In the genomic region with DNA sequence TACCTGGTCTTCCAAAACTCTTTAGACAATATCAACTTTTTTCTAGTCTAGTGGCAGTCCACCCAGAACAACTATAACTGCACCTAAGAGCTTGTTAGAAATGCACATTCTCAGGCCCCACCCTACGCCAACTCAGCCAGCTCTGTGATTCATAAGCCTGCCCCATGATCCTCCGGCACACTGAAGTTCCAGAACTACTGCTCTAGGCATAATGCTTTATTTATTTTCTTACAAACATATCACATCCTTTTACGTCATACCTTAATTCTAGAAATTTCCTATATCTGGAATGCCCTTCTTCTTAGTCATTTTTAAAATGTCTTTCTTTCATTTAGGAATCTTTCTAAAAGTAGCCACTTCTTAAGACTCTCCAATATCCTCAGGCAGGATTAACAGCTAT, we compare ENCODE assay signal across 25 cellular contexts.
DNase-seq lines count a peak whose midpoint lies in the region; TF ChIP-seq lines count a peak whose summit lies in the region.
"Had no signal": no experiment of that assay in that cellular context is flagged by ENCODE, and none has a peak within 500 bp of the region (broad histone marks: within the 10 kb centered on the region; RNA-seq: fewer than 3 reads in every experiment).

No MANE protein-coding gene starts in this region.

- TF ChIP-seq CTCF in MCF 10A (IDR thresholded peaks at IDR 0.05; ENCODE audit: unreplicated experiment) (no peak), breast epithelium (IDR thresholded peaks at IDR 0.05) (no peak), smooth muscle cell (IDR thresholded peaks at IDR 0.05; ENCODE audit: borderline replicate concordance, insufficient read depth, poor library complexity, severe bottlenecking) (no peak)

- H3K27me3 Mint-ChIP-seq in MCF 10A (ENCODE audit: insufficient read depth, unreplicated experiment) = no peaks in the 10 kb centered on the region
- H3K27me3 Mint-ChIP-seq: central memory CD8-positive, alpha-beta T cell; T-helper 17 cell had no signal

- TF ChIP-seq POLR2A in breast epithelium (IDR thresholded peaks at IDR 0.05) = no peak

- no TSS peak for BruUV-seq in MCF 10A (replicated peaks; lab: Mats Ljungman, UMichigan)

- DNase-seq in MCF 10A (ENCODE audit: unreplicated experiment) (peak; percentile 66), breast epithelium (ENCODE audit: low spot score in 2 of 2) (no peak), astrocyte of the hippocampus (ENCODE audit: low read depth, low spot score) (peak; percentile 4), fibroblast of peridontal ligament (ENCODE audit: extremely low read depth) (peak; percentile 77), smooth muscle cell (lab: John Stamatoyannopoulos, UW; ENCODE audit: unreplicated experiment) (no peak), head of caudate nucleus (no peak)
- no peak for DNase-seq in stimulated activated CD4-positive, alpha-beta T cell treated with anti-CD3 and anti-CD28 coated beads, Interleukin-15, amount 100 ng/mL, for 24 hours
- no peak for DNase-seq in stimulated activated CD4-positive, alpha-beta T cell treated with anti-CD3 and anti-CD28 coated beads, Interleukin-4, amount 100 ng/mL, for 24 hours
- DNase-seq: activated CD8-positive, alpha-beta T cell treated with anti-CD3 and anti-CD28 coated beads, Interleukin-2, amount 10 ng/mL, durations not matched to agents 7 days and 5 days; activated naive CD8-positive, alpha-beta T cell treated with anti-CD3 and anti-CD28 coated beads for 36 hours; DMS53; effector CD8-positive, alpha-beta T cell; left ventricle myocardium inferior; mucosa of descending colon; NCI-H187 treated with DMSO at 0.1 percent for 48 hours; NCI-H446; retina; SHP77; stimulated activated naive CD4-positive, alpha-beta T cell; T-helper 17 cell; tibial artery had no signal

- POLR2A ChIA-PET in MCF 10A (lab: Yijun Ruan, JAX) = interaction anchor here (0.7 to 2.6 kb wide), 4 partner anchors 9 to 75 kb away, joined by 3 to 9 read pairs (median 4); no protein-coding TSS in a partner anchor

- H3K4me1 Mint-ChIP-seq in MCF 10A (ENCODE audit: insufficient read depth, unreplicated experiment) = peaks cover 17% of the 10 kb centered on the region
- H3K4me1 Mint-ChIP-seq: activated naive CD8-positive, alpha-beta T cell treated with anti-CD3 and anti-CD28 coated beads for 36 hours; central memory CD8-positive, alpha-beta T cell; T-helper 17 cell had no signal

- CTCF ChIA-PET in MCF 10A (lab: Yijun Ruan, JAX) = interaction anchor here (0.6 to 1.6 kb wide), 5 partner anchors 27 to 483 kb away, joined by 3 to 5 read pairs (median 3); no protein-coding TSS in a partner anchor

- H3K4me3 ChIP-seq in breast epithelium (no peak overlapping the region), smooth muscle cell (no peak overlapping the region)
- H3K4me3 ChIP-seq: GM23338, left ventricle myocardium inferior, mucosa of descending colon, tibial artery had no signal

- no peak overlapping the region for H3K9ac ChIP-seq in smooth muscle cell (ENCODE audit: low read depth)

- no peaks in the 10 kb centered on the region for H3K36me3 Mint-ChIP-seq in MCF 10A (ENCODE audit: insufficient read depth, unreplicated experiment)
- H3K36me3 Mint-ChIP-seq: activated naive CD8-positive, alpha-beta T cell treated with anti-CD3 and anti-CD28 coated beads for 36 hours; WTC11 had no signal

- H3K9me3 ChIP-seq in breast epithelium = no peaks in the 10 kb centered on the region
- H3K9me3 ChIP-seq in smooth muscle cell (replicated peaks; ENCODE audit: low read depth) = no peaks in the 10 kb centered on the region
- H3K9me3 ChIP-seq: left ventricle myocardium inferior, mucosa of descending colon, tibial artery had no signal

- H3K4me3 Mint-ChIP-seq in MCF 10A (ENCODE audit: unreplicated experiment) = peak overlapping the region; percentile 9
- H3K4me3 Mint-ChIP-seq: activated CD8-positive, alpha-beta T cell treated with anti-CD3 and anti-CD28 coated beads, Interleukin-2, amount 10 ng/mL, durations not matched to agents 7 days and 5 days; activated naive CD8-positive, alpha-beta T cell treated with anti-CD3 and anti-CD28 coated beads for 36 hours; central memory CD8-positive, alpha-beta T cell; GM23338; T-helper 17 cell; WTC11 had no signal

- H2AFZ ChIP-seq in smooth muscle cell (ENCODE audit: low read depth) = no peak overlapping the region
- H2AFZ ChIP-seq: GM23338 had no signal

- H3K27me3 ChIP-seq in breast epithelium (no peaks in the 10 kb centered on the region), smooth muscle cell (ENCODE audit: low read depth) (no peaks in the 10 kb centered on the region)
- H3K27me3 ChIP-seq: tibial artery had no signal

- peak overlapping the region; percentile 73 for H3K27ac Mint-ChIP-seq in MCF 10A (ENCODE audit: low read depth, unreplicated experiment)
- H3K27ac Mint-ChIP-seq: activated CD8-positive, alpha-beta T cell treated with anti-CD3 and anti-CD28 coated beads, Interleukin-2, amount 10 ng/mL, durations not matched to agents 7 days and 5 days; activated naive CD8-positive, alpha-beta T cell treated with anti-CD3 and anti-CD28 coated beads for 36 hours; GM23338; T-helper 17 cell; WTC11 had no signal

- H3K4me1 ChIP-seq in breast epithelium (no peaks in the 10 kb centered on the region), smooth muscle cell (ENCODE audit: low read depth) (no peaks in the 10 kb centered on the region)
- H3K4me1 ChIP-seq: left ventricle myocardium inferior, tibial artery had no signal

- H3K27ac ChIP-seq in breast epithelium = no peak overlapping the region
- peak overlapping the region; percentile 65 for H3K27ac ChIP-seq in smooth muscle cell (ENCODE audit: low read depth)
- H3K27ac ChIP-seq: 22Rv1, left ventricle myocardium inferior, tibial artery had no signal

- H3K79me2 ChIP-seq in smooth muscle cell (ENCODE audit: low read depth) = no peaks in the 10 kb centered on the region

- intact Hi-C loops in MCF 10A (cut with micrococcal nuclease) (loop anchor here (2.0 to 10.0 kb wide), 4 partner anchors 32 to 472 kb away; no protein-coding TSS in a partner anchor), breast epithelium (cut with DNase I; ENCODE audit: low total_unique reads) (no loop called here), head of caudate nucleus (cut with DNase I) (no loop called here)

- no peaks in the 10 kb centered on the region for H3K36me3 ChIP-seq in breast epithelium
- no peaks in the 10 kb centered on the region for H3K36me3 ChIP-seq in smooth muscle cell (ENCODE audit: low read depth)
- H3K36me3 ChIP-seq: left ventricle myocardium inferior, tibial artery had no signal

- H3F3A ChIP-seq in smooth muscle cell (ENCODE audit: low read depth) = no peaks in the 10 kb centered on the region

- H4K20me1 ChIP-seq in smooth muscle cell (ENCODE audit: low read depth) = no peaks in the 10 kb centered on the region

- no peaks in the 10 kb centered on the region for H3K9me3 Mint-ChIP-seq in MCF 10A (ENCODE audit: unreplicated experiment)
- H3K9me3 Mint-ChIP-seq: GM23338, WTC11 had no signal

- no peak overlapping the region for H3K4me2 ChIP-seq in smooth muscle cell
- H3K4me2 ChIP-seq: GM23338 had no signal

- 37% methylated on average over 3 of the region's 3 CpGs for WGBS in smooth muscle cell (ENCODE audit: low lambda C conversion rate)

Comparison
In these comparisons a context has a peak if more than half of its experiments do, and no peak if none do; other contexts are left out.
1. DNase-seq: peak in MCF 10A (single experiment), astrocyte of the hippocampus (single experiment) and fibroblast of peridontal ligament (single experiment); none in breast epithelium (0 of 2), smooth muscle cell (single experiment), head of caudate nucleus (0 of 42), stimulated activated CD4-positive, alpha-beta T cell treated with anti-CD3 and anti-CD28 coated beads, Interleukin-15, amount 100 ng/mL, for 24 hours (single experiment) and stimulated activated CD4-positive, alpha-beta T cell treated with anti-CD3 and anti-CD28 coated beads, Interleukin-4, amount 100 ng/mL, for 24 hours (single experiment).